In the genomic region with DNA sequence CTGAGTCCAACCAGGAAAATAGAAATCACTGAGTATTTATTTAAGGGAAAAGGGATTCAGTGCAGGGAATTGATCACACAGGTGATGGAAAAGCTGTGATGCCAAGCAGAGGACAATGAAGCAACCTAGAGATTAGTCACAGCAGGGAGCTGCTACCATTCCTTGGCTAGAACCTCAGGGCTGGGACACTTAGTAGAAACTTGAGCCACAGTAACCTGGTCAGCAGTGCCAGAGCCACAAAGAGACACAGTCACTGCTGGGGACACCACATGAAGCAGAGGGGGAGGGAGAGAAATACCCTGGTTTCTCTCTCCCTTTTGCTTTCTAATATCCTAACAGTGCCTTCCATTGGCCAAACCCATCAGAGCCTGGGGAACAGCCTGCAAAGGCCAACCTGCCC, we compare ENCODE assay signal across 22 cellular contexts. TPM values are rescaled to one million over a fixed set of nuclear protein-coding genes. Genes with fewer than 3 reads are reported as not detected.
"Had no signal": no experiment of that assay in that cellular context is flagged by ENCODE, and none has a peak within 500 bp of the region (broad histone marks: within the 10 kb centered on the region; RNA-seq: fewer than 3 reads in every experiment).

No MANE protein-coding gene starts in this region.

- H3K27ac ChIP-seq: brain microvascular endothelial cell, coronary artery, left ventricle myocardium inferior, neural progenitor cell, right atrium auricular region, tibial nerve, uterus had no signal

- ATAC-seq: activated naive CD8-positive, alpha-beta T cell treated with anti-CD3 and anti-CD28 coated beads, Interleukin-2, amount 50 U/mL, for 24 hours; mucosa of descending colon; naive thymus-derived CD4-positive, alpha-beta T cell; stimulated activated naive CD8-positive, alpha-beta T cell treated with anti-CD3 and anti-CD28 coated beads, Interleukin-15, Interleukin-2, amounts not matched to agents 100 U/mL and 50 U/mL, for 24 hours had no signal

- DNase-seq: activated CD4-positive, CD25-positive, alpha-beta regulatory T cell treated with anti-CD3 and anti-CD28 coated beads, Interleukin-2, amount 50 U/mL, for 72 hours; activated CD8-positive, alpha-beta memory T cell treated with anti-CD3 and anti-CD28 coated beads for 24 hours; activated CD8-positive, alpha-beta memory T cell treated with anti-CD3 and anti-CD28 coated beads, Interleukin-2, amount 50 U/mL, for 48 hours; activated effector memory CD4-positive, alpha-beta T cell treated with Interleukin-2 at 50 U/mL for 16 hours; activated naive CD4-positive, alpha-beta T cell treated with anti-CD3 and anti-CD28 coated beads, Interleukin-2, amount 10 ng/mL, durations not matched to agents 7 days and 5 days; activated naive CD8-positive, alpha-beta T cell treated with anti-CD3 and anti-CD28 coated beads, Interleukin-2, amount 50 U/mL, for 24 hours; activated T-cell treated with anti-CD3 and anti-CD28 coated beads, Interleukin-2, amount 50 U/mL, for 48 hours; anterior cingulate cortex; brain microvascular endothelial cell; left ventricle myocardium inferior; mucosa of descending colon; naive thymus-derived CD4-positive, alpha-beta T cell; stimulated activated naive CD8-positive, alpha-beta T cell treated with anti-CD3 and anti-CD28 coated beads, Interleukin-15, Interleukin-2, amounts not matched to agents 100 U/mL and 50 U/mL, for 24 hours; substantia nigra; T1000; uterus had no signal

- H3K27me3 Mint-ChIP-seq: activated naive CD8-positive, alpha-beta T cell treated with anti-CD3 and anti-CD28 coated beads, Interleukin-2, amount 50 U/mL, for 24 hours; progenitor cell of endocrine pancreas had no signal

- H3K36me3 ChIP-seq: brain microvascular endothelial cell, left ventricle myocardium inferior, neural progenitor cell, right atrium auricular region, tibial nerve, uterus had no signal

- H3K4me1 Mint-ChIP-seq: activated naive CD4-positive, alpha-beta T cell treated with anti-CD3 and anti-CD28 coated beads, Interleukin-2, amount 10 ng/mL, durations not matched to agents 7 days and 5 days; activated naive CD8-positive, alpha-beta T cell treated with anti-CD3 and anti-CD28 coated beads, Interleukin-2, amount 50 U/mL, for 24 hours; naive thymus-derived CD4-positive, alpha-beta T cell had no signal

- H3K36me3 Mint-ChIP-seq: activated naive CD4-positive, alpha-beta T cell treated with anti-CD3 and anti-CD28 coated beads, Interleukin-2, amount 10 ng/mL, durations not matched to agents 7 days and 5 days; naive thymus-derived CD4-positive, alpha-beta T cell; neural progenitor cell had no signal

- H3K9ac ChIP-seq: neural progenitor cell had no signal

- H3K27ac Mint-ChIP-seq: activated naive CD4-positive, alpha-beta T cell treated with anti-CD3 and anti-CD28 coated beads, Interleukin-2, amount 10 ng/mL, durations not matched to agents 7 days and 5 days; activated naive CD8-positive, alpha-beta T cell treated with anti-CD3 and anti-CD28 coated beads, Interleukin-2, amount 50 U/mL, for 24 hours; naive thymus-derived CD4-positive, alpha-beta T cell; neural progenitor cell had no signal

- H3K4me3 Mint-ChIP-seq: activated naive CD4-positive, alpha-beta T cell treated with anti-CD3 and anti-CD28 coated beads, Interleukin-2, amount 10 ng/mL, durations not matched to agents 7 days and 5 days; activated naive CD8-positive, alpha-beta T cell treated with anti-CD3 and anti-CD28 coated beads, Interleukin-2, amount 50 U/mL, for 24 hours; naive thymus-derived CD4-positive, alpha-beta T cell; neural progenitor cell had no signal

- H3K4me3 ChIP-seq: coronary artery, left ventricle myocardium inferior, mucosa of descending colon, neural progenitor cell, right atrium auricular region, tibial nerve, uterus had no signal

- H3K9me3 Mint-ChIP-seq: activated naive CD4-positive, alpha-beta T cell treated with anti-CD3 and anti-CD28 coated beads, Interleukin-2, amount 10 ng/mL, durations not matched to agents 7 days and 5 days; activated naive CD8-positive, alpha-beta T cell treated with anti-CD3 and anti-CD28 coated beads, Interleukin-2, amount 50 U/mL, for 24 hours; naive thymus-derived CD4-positive, alpha-beta T cell; neural progenitor cell had no signal

- H3K9me3 ChIP-seq: left ventricle myocardium inferior, mucosa of descending colon, right atrium auricular region, tibial nerve, uterus had no signal

- H3K27me3 ChIP-seq: brain microvascular endothelial cell, neural progenitor cell, right atrium auricular region, uterus had no signal

- H3K4me1 ChIP-seq: left ventricle myocardium inferior, neural progenitor cell, tibial nerve, uterus had no signal

- H3K4me2 ChIP-seq: neural progenitor cell had no signal

RNA-seq across cellular contexts. Expression of a gene that starts 38.7 kb away (rescaled TPM):
- total RNA-seq: naive thymus-derived CD4-positive, alpha-beta T cell; T-helper 1 cell treated with Interleukin-12 subunit alpha and Interleukin-12 subunit beta and Interleukin-4 antibody, amounts not matched to agents 30 ng/mL and 1 ng/mL, for 36 hours had no signal
- polyA plus RNA-seq: naive thymus-derived CD4-positive, alpha-beta T cell had no signal
